12 cellular contexts compared by ENCODE assay signal in the genomic region with DNA sequence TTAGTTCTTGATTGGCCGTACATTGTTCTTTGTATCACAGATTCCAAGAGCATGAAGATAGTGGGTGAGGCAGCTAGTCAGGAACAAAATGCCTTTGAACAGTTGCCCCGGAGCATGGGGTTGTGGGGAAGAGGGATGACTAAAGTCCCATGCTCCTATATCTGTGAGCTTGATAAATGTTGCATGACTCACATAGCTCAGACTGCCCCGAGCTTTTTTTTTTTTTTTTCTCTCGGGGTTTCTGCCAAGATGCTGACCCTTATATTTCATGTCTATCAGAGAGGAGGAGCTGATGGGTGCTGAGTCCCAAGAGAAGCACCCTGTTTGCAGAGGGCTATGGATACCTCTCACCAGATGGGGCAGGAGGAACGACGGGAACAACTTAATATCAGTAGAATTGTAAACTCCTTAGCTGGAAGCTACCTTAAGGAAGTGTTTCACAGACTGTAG. TPM values are rescaled to one million over a fixed set of nuclear protein-coding genes. Genes with fewer than 3 reads are reported as not detected.
DNase-seq lines count a peak whose midpoint lies in the region; ATAC-seq, FAIRE-seq and TF ChIP-seq lines count a peak whose summit lies in the region.
"Had no signal": no experiment of that assay in that cellular context is flagged by ENCODE, and none has a peak within 500 bp of the region (broad histone marks: within the 10 kb centered on the region; RNA-seq: fewer than 3 reads in every experiment).

No MANE protein-coding gene starts in this region.

- intact Hi-C loops in A673 (cut with micrococcal nuclease; ENCODE audit: unreplicated experiment) = loop anchor here (5.0 kb wide), 1 partner anchor 164 kb away; no protein-coding TSS in a partner anchor
- intact Hi-C loops in body of pancreas (cut with DNase I) = no loop called here
- intact Hi-C loops in left lung (cut with DNase I) = loop anchor here (10.0 kb wide), 1 partner anchor 151 kb away; no protein-coding TSS in a partner anchor
- intact Hi-C loops in thyroid gland (cut with DNase I) = no loop called here

- H3K4me1 ChIP-seq in A673 (ENCODE audit: insufficient read depth, low read length, poor library complexity, severe bottlenecking) = no peaks in the 10 kb centered on the region
- no peaks in the 10 kb centered on the region for H3K4me1 ChIP-seq in body of pancreas
- H3K4me1 ChIP-seq in left lung = peaks cover 5 to 10% of the 10 kb centered on the region in 2 donors
- H3K4me1 ChIP-seq in thyroid gland = peaks cover 0 to 4% of the 10 kb centered on the region in 2 donors

- CTCF ChIA-PET in A673 (lab: Charles Lee) = interaction anchor here (0.5 to 1.6 kb wide), 7 partner anchors 13 to 153 kb away, joined by 3 to 13 read pairs (median 4); no protein-coding TSS in a partner anchor

- H3K27me3 ChIP-seq in A673 (replicated peaks; ENCODE audit: insufficient read depth, low read depth, low read length, poor library complexity) = no peaks in the 10 kb centered on the region
- H3K27me3 ChIP-seq in body of pancreas = no peaks in the 10 kb centered on the region
- H3K27me3 ChIP-seq in left lung = no peaks in the 10 kb centered on the region
- no peaks in the 10 kb centered on the region for H3K27me3 ChIP-seq in thyroid gland

- POLR2A ChIA-PET in A673 (lab: Charles Lee; ENCODE audit: low non-redundant PET) = interaction anchor here (0.6 kb wide), 1 partner anchor 183 kb away, joined by 4 read pairs; no protein-coding TSS in a partner anchor

- H3K27ac ChIP-seq in A673 (ENCODE audit: low read depth, low read length, poor library complexity, severe bottlenecking) (no peak overlapping the region), body of pancreas (peak overlapping the region in 2 of 4 donors; percentile 11 to 46), left lung (no peak overlapping the region), thyroid gland (no peak overlapping the region)
- H3K27ac ChIP-seq: C4-2B had no signal

- H3K36me3 ChIP-seq in A673 (ENCODE audit: insufficient read depth, low read length, poor library complexity, severe bottlenecking) (no peaks in the 10 kb centered on the region), body of pancreas (replicated peaks in 1 of 2; ENCODE audit: insufficient read depth in 1 of 2, low read depth in 2 of 2) (no peaks in the 10 kb centered on the region), left lung (no peaks in the 10 kb centered on the region), thyroid gland (no peaks in the 10 kb centered on the region)

- TF ChIP-seq POLR2A in body of pancreas (IDR thresholded peaks at IDR 0.05) = no peak
- TF ChIP-seq POLR2A in thyroid gland (IDR thresholded peaks at IDR 0.05) = no peak

- peak; percentile 66 for ATAC-seq in body of pancreas
- ATAC-seq in left lung = peak; percentile 76
- no peak for ATAC-seq in GM21381 (IDR thresholded peaks at IDR 0.05; ENCODE audit: unreplicated experiment)

- no peak overlapping the region for H3K4me3 ChIP-seq in A673 (ENCODE audit: low read depth, low read length, poor library complexity, severe bottlenecking)
- H3K4me3 ChIP-seq in body of pancreas = no peak overlapping the region
- H3K4me3 ChIP-seq in left lung = no peak overlapping the region
- H3K4me3 ChIP-seq in thyroid gland (replicated peaks in 1 of 3) = no peak overlapping the region

- no TSS peak for BruUV-seq in A673 (replicated peaks; lab: Mats Ljungman, UMichigan)

- 19 to 30% methylated on average over 6 of the region's 6 CpGs for WGBS in body of pancreas, 2 donors
- WGBS in thyroid gland, 2 donors = 60 to 71% methylated on average over 6 of the region's 6 CpGs

- TF ChIP-seq CTCF in A673 (conservative IDR thresholded peaks at IDR 0.05; ENCODE audit: low read depth, low read length) (no peak), body of pancreas (IDR thresholded peaks at IDR 0.05) (no peak), left lung (IDR thresholded peaks at IDR 0.05) (no peak), thyroid gland (IDR thresholded peaks at IDR 0.05) (no peak)

- no peaks in the 10 kb centered on the region for H3K9me3 ChIP-seq in A673 (ENCODE audit: low read depth, low read length, poor library complexity, severe bottlenecking)
- H3K9me3 ChIP-seq in body of pancreas = no peaks in the 10 kb centered on the region
- H3K9me3 ChIP-seq in left lung = no peaks in the 10 kb centered on the region
- H3K9me3 ChIP-seq in thyroid gland = no peaks in the 10 kb centered on the region

- no peak for FAIRE-seq in HTR-8/SVneo (lab: Jason Lieb, UNC)

- DNase-seq in A673 (ENCODE audit: low spot score) (peak; percentile 42), HTR-8/SVneo (ENCODE audit: insufficient read length, low spot score) (peak; percentile 77), body of pancreas (peak in 2 of 4 donors; percentile 27 to 28), left lung (no peak), NCI-H1694 treated with DMSO at 0.1 percent for 48 hours (lab: John Stamatoyannopoulos, UW) (no peak), thyroid gland (no peak), cerebellum (ENCODE audit: low spot score) (no peak)
- DNase-seq: activated CD4-positive, alpha-beta T cell treated with anti-CD3 and anti-CD28 coated beads, Interleukin-2, amount 50 U/mL, for 4 hours; cortex of kidney; NCI-H526 had no signal

RNA-seq across cellular contexts. Expression of a gene that starts 40.6 kb away (rescaled TPM):
- total RNA-seq in A673 (2021) = 185 and 193 TPM in 2 replicates
- 100 to 1,000 TPM in 1 of 2 donors, 10 to 100 TPM in 1; 97.2 to 108 TPM for total RNA-seq in body of pancreas
- 100 to 1,000 TPM in 1 of 2 donors, 10 to 100 TPM in 1; 86.4 to 120 TPM for total RNA-seq in left lung
- total RNA-seq in thyroid gland = 100 to 1,000 TPM in 3 of 4 donors, 10 to 100 TPM in 1; 89.6 to 137 (median 120) TPM
- total RNA-seq in cerebellum = 71.2 TPM

Comparison
In these comparisons a context has a peak if more than half of its experiments do, and no peak if none do; other contexts are left out.
1. DNase-seq: peak in A673 (single experiment) and HTR-8/SVneo (single experiment); none in left lung (0 of 2), NCI-H1694 treated with DMSO at 0.1 percent for 48 hours (single experiment), thyroid gland (0 of 2) and cerebellum (single experiment).
2. intact Hi-C loops: an anchor here in A673 (5.0 kb wide) and left lung (10.0 kb wide); none called in body of pancreas and thyroid gland.